In the genomic region with DNA sequence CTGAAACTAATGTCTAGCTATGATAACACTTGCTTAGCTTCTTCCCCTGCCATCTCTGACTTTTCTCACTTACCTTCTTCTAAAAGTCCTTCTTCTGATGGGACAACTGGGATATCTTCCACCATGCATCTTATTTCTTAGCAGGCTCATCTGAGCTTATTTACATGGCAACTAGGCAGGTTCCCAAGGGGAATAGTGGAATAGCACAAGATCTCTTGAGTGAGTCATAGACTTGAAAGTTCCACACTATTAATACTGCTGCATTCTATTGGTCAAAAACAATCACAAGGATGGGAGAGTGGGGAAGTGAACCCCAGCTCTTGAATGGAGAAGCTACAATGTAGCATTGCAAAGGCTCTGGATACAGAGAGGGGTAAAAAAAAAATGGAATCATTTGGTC, we compare ENCODE assay signal across 26 cellular contexts.
"Had no signal": no experiment of that assay in that cellular context is flagged by ENCODE, and none has a peak within 500 bp of the region (broad histone marks: within the 10 kb centered on the region; RNA-seq: fewer than 3 reads in every experiment).

No MANE protein-coding gene starts in this region.

- H3K36me3 Mint-ChIP-seq: activated CD4-positive, alpha-beta memory T cell treated with anti-CD3 and anti-CD28 coated beads for 36 hours; activated naive CD4-positive, alpha-beta T cell treated with anti-CD3 and anti-CD28 coated beads, Interleukin-2, amount 10 ng/mL, durations not matched to agents 7 days and 5 days; stimulated activated memory B cell treated with anti-CD40 and anti-IgM and Interleukin-4, amounts not matched to agents 10 μg/mL and 1 μg/mL and 100 μg/mL, for 72 hours had no signal

- H3K27ac ChIP-seq: breast epithelium, epithelial cell of prostate, left ventricle myocardium inferior, suprapubic skin, tibial artery, VCaP had no signal

- DNase-seq: activated CD4-positive, alpha-beta memory T cell treated with anti-CD3 and anti-CD28 coated beads for 36 hours; activated CD4-positive, alpha-beta T cell treated with anti-CD3 and anti-CD28 coated beads, Interleukin-2, amount 10 ng/mL, durations not matched to agents 24 days and 14 days; activated CD8-positive, alpha-beta memory T cell treated with anti-CD3 and anti-CD28 coated beads, Interleukin-2, amount 50 U/mL, for 4 hours; activated gamma-delta T cell; activated naive CD4-positive, alpha-beta T cell treated with anti-CD3 and anti-CD28 coated beads, Interleukin-2, amount 10 ng/mL, durations not matched to agents 7 days and 5 days; activated T-cell treated with anti-CD3 and anti-CD28 coated beads, Interleukin-2, amount 50 U/mL, for 1 hour; amniotic stem cell; effector CD8-positive, alpha-beta T cell; left ventricle myocardium inferior; posterior cingulate gyrus; retina; stimulated activated CD4-positive, alpha-beta T cell treated with anti-CD3 and anti-CD28 coated beads, Interleukin-1b, Interleukin-23, amount 100 ng/mL, for 48 hours; stimulated activated CD4-positive, alpha-beta T cell treated with anti-CD3 and anti-CD28 coated beads, Interleukin-4, amount 100 ng/mL, for 4 hours; stimulated activated CD8-positive, alpha-beta memory T cell treated with anti-CD3 and anti-CD28 coated beads, Interleukin-4, amount 100 ng/mL, for 48 hours; stimulated activated naive CD8-positive, alpha-beta T cell treated with anti-CD3 and anti-CD28 coated beads, Interleukin-15, amount 100 ng/mL, for 72 hours; tibial artery had no signal

- H3K27ac Mint-ChIP-seq: activated CD4-positive, alpha-beta memory T cell treated with anti-CD3 and anti-CD28 coated beads for 36 hours; activated CD4-positive, alpha-beta T cell treated with anti-CD3 and anti-CD28 coated beads, Interleukin-2, amount 10 ng/mL, durations not matched to agents 24 days and 14 days; activated naive CD4-positive, alpha-beta T cell treated with anti-CD3 and anti-CD28 coated beads, Interleukin-2, amount 10 ng/mL, durations not matched to agents 7 days and 5 days; nephron; stimulated activated memory B cell treated with anti-CD40 and anti-IgM and Interleukin-4, amounts not matched to agents 10 μg/mL and 1 μg/mL and 100 μg/mL, for 72 hours; stimulated activated naive CD8-positive, alpha-beta T cell treated with anti-CD3 and anti-CD28 coated beads, Interleukin-15, amount 100 ng/mL, for 72 hours had no signal

- H3K4me1 ChIP-seq: breast epithelium, left ventricle myocardium inferior, suprapubic skin, tibial artery had no signal

- H3K9me3 Mint-ChIP-seq: activated CD4-positive, alpha-beta T cell treated with anti-CD3 and anti-CD28 coated beads, Interleukin-2, amount 10 ng/mL, durations not matched to agents 24 days and 14 days; nephron had no signal

- H3K27me3 Mint-ChIP-seq: activated CD4-positive, alpha-beta memory T cell treated with anti-CD3 and anti-CD28 coated beads for 36 hours; activated CD4-positive, alpha-beta T cell treated with anti-CD3 and anti-CD28 coated beads, Interleukin-2, amount 10 ng/mL, durations not matched to agents 24 days and 14 days; activated naive CD4-positive, alpha-beta T cell treated with anti-CD3 and anti-CD28 coated beads, Interleukin-2, amount 10 ng/mL, durations not matched to agents 7 days and 5 days; central memory CD8-positive, alpha-beta T cell; stimulated activated memory B cell treated with anti-CD40 and anti-IgM and Interleukin-4, amounts not matched to agents 10 μg/mL and 1 μg/mL and 100 μg/mL, for 72 hours; stimulated activated naive CD8-positive, alpha-beta T cell treated with anti-CD3 and anti-CD28 coated beads, Interleukin-15, amount 100 ng/mL, for 72 hours had no signal

- H3K4me1 Mint-ChIP-seq: activated CD4-positive, alpha-beta T cell treated with anti-CD3 and anti-CD28 coated beads, Interleukin-2, amount 10 ng/mL, durations not matched to agents 24 days and 14 days; activated naive CD4-positive, alpha-beta T cell treated with anti-CD3 and anti-CD28 coated beads, Interleukin-2, amount 10 ng/mL, durations not matched to agents 7 days and 5 days; central memory CD8-positive, alpha-beta T cell; nephron; stimulated activated memory B cell treated with anti-CD40 and anti-IgM and Interleukin-4, amounts not matched to agents 10 μg/mL and 1 μg/mL and 100 μg/mL, for 72 hours; stimulated activated naive CD8-positive, alpha-beta T cell treated with anti-CD3 and anti-CD28 coated beads, Interleukin-15, amount 100 ng/mL, for 72 hours had no signal

- H3K36me3 ChIP-seq: breast epithelium, left ventricle myocardium inferior, suprapubic skin, tibial artery had no signal

- H3K4me3 ChIP-seq: breast epithelium, left ventricle myocardium inferior, smooth muscle cell, suprapubic skin, tibial artery had no signal

- H3K9me3 ChIP-seq: breast epithelium, left ventricle myocardium inferior, suprapubic skin, tibial artery had no signal

- H3K4me3 Mint-ChIP-seq: activated CD4-positive, alpha-beta memory T cell treated with anti-CD3 and anti-CD28 coated beads for 36 hours; activated CD4-positive, alpha-beta T cell treated with anti-CD3 and anti-CD28 coated beads, Interleukin-2, amount 10 ng/mL, durations not matched to agents 24 days and 14 days; activated naive CD4-positive, alpha-beta T cell treated with anti-CD3 and anti-CD28 coated beads, Interleukin-2, amount 10 ng/mL, durations not matched to agents 7 days and 5 days; central memory CD8-positive, alpha-beta T cell; nephron; stimulated activated memory B cell treated with anti-CD40 and anti-IgM and Interleukin-4, amounts not matched to agents 10 μg/mL and 1 μg/mL and 100 μg/mL, for 72 hours; stimulated activated naive CD8-positive, alpha-beta T cell treated with anti-CD3 and anti-CD28 coated beads, Interleukin-15, amount 100 ng/mL, for 72 hours had no signal

- H3K27me3 ChIP-seq: breast epithelium, suprapubic skin, tibial artery had no signal

- H3K4me2 ChIP-seq: smooth muscle cell had no signal

- ATAC-seq: activated CD4-positive, CD25-positive, alpha-beta regulatory T cell treated with anti-CD3 and anti-CD28 coated beads, Interleukin-2, amount 50 U/mL, for 24 hours; sciatic nerve; stimulated activated memory B cell treated with anti-CD40 and anti-IgM and Interleukin-4, amounts not matched to agents 10 μg/mL and 1 μg/mL and 100 μg/mL, for 72 hours; stimulated activated naive CD8-positive, alpha-beta T cell treated with anti-CD3 and anti-CD28 coated beads, Interleukin-15, amount 100 ng/mL, for 72 hours had no signal
